26 cellular contexts compared by ENCODE assay signal in the genomic region with DNA sequence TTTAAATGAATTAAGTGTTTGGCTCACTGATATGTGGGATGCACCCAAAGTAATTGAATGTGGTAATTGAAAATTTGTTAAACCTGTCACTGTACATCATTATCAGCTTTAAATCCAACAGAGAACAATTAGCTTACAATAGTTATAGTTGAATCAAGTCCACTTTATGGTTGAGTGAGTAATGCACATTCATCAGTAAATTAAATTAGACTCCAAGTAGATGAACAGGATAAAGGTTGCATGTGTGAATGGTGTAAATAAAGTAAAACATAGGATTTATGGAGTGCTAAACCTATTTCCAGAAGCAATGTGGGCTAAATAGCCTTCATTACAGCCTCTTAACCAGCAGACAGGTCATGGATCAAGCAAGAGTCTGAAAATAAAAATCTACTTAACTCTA.
"Had no signal": no experiment of that assay in that cellular context is flagged by ENCODE, and none has a peak within 500 bp of the region (broad histone marks: within the 10 kb centered on the region; RNA-seq: fewer than 3 reads in every experiment).

No MANE protein-coding gene starts in this region.

- H3K27ac Mint-ChIP-seq: activated CD4-positive, alpha-beta T cell treated with anti-CD3 and anti-CD28 coated beads for 36 hours; activated CD8-positive, alpha-beta memory T cell treated with anti-CD3 and anti-CD28 coated beads, Interleukin-2, amount 10 ng/mL, durations not matched to agents 7 days and 5 days; activated CD8-positive, alpha-beta T cell treated with anti-CD3 and anti-CD28 coated beads, Interleukin-2, amount 10 ng/mL, durations not matched to agents 7 days and 5 days; activated naive CD4-positive, alpha-beta T cell treated with anti-CD3 and anti-CD28 coated beads, Interleukin-2, amount 50 U/mL, for 24 hours; activated naive CD8-positive, alpha-beta T cell treated with anti-CD3 and anti-CD28 coated beads, Interleukin-2, amount 50 U/mL, for 24 hours; activated T-helper 2 cell treated with anti-CD3 and anti-CD28 coated beads, Interferon-gamma antibody, Interleukin-2, Interleukin-4, amounts not matched to agents 10 μg/mL and 5 μg/mL and 100 μg/mL, durations not matched to agents 14 hours and 24 hours and 36 hours; memory B cell; naive thymus-derived CD8-positive, alpha-beta T cell; neural progenitor cell; stimulated activated effector memory CD8-positive, alpha-beta T cell treated with anti-CD3 and anti-CD28 coated beads, Interleukin-12 subunit alpha, Interleukin-12 subunit beta, amount 100 ng/mL, for 72 hours; stimulated activated naive CD8-positive, alpha-beta T cell treated with anti-CD3 and anti-CD28 coated beads, Interleukin-15, Interleukin-2, amounts not matched to agents 100 ng/mL and 50 ng/mL, for 24 hours; type B pancreatic cell had no signal

- H3K27me3 Mint-ChIP-seq: activated CD8-positive, alpha-beta memory T cell treated with anti-CD3 and anti-CD28 coated beads, Interleukin-2, amount 10 ng/mL, durations not matched to agents 7 days and 5 days; activated naive CD4-positive, alpha-beta T cell treated with anti-CD3 and anti-CD28 coated beads, Interleukin-2, amount 50 U/mL, for 24 hours; activated naive CD8-positive, alpha-beta T cell treated with anti-CD3 and anti-CD28 coated beads, Interleukin-2, amount 50 U/mL, for 24 hours; memory B cell; naive thymus-derived CD8-positive, alpha-beta T cell; stimulated activated naive CD8-positive, alpha-beta T cell treated with anti-CD3 and anti-CD28 coated beads, Interleukin-15, Interleukin-2, amounts not matched to agents 100 ng/mL and 50 ng/mL, for 24 hours; type B pancreatic cell had no signal

- H3K9ac ChIP-seq: neural progenitor cell had no signal

- H3K4me3 Mint-ChIP-seq: activated CD4-positive, alpha-beta T cell treated with anti-CD3 and anti-CD28 coated beads for 36 hours; activated CD8-positive, alpha-beta memory T cell treated with anti-CD3 and anti-CD28 coated beads, Interleukin-2, amount 10 ng/mL, durations not matched to agents 7 days and 5 days; activated CD8-positive, alpha-beta T cell treated with anti-CD3 and anti-CD28 coated beads, Interleukin-2, amount 10 ng/mL, durations not matched to agents 7 days and 5 days; activated naive CD4-positive, alpha-beta T cell treated with anti-CD3 and anti-CD28 coated beads, Interleukin-2, amount 50 U/mL, for 24 hours; activated naive CD8-positive, alpha-beta T cell treated with anti-CD3 and anti-CD28 coated beads, Interleukin-2, amount 50 U/mL, for 24 hours; memory B cell; naive thymus-derived CD8-positive, alpha-beta T cell; neural progenitor cell; stimulated activated effector memory CD8-positive, alpha-beta T cell treated with anti-CD3 and anti-CD28 coated beads, Interleukin-12 subunit alpha, Interleukin-12 subunit beta, amount 100 ng/mL, for 72 hours; stimulated activated naive CD8-positive, alpha-beta T cell treated with anti-CD3 and anti-CD28 coated beads, Interleukin-15, Interleukin-2, amounts not matched to agents 100 ng/mL and 50 ng/mL, for 24 hours; type B pancreatic cell had no signal

- H3K4me1 ChIP-seq: gastroesophageal sphincter, neural progenitor cell, sigmoid colon, uterus had no signal

- H3K9me3 ChIP-seq: gastroesophageal sphincter, sigmoid colon, uterus had no signal

- H3K36me3 ChIP-seq: gastroesophageal sphincter, neural progenitor cell, sigmoid colon, uterus had no signal

- H2AFZ ChIP-seq: neural progenitor cell had no signal

- H3K9me3 Mint-ChIP-seq: activated naive CD4-positive, alpha-beta T cell treated with anti-CD3 and anti-CD28 coated beads, Interleukin-2, amount 50 U/mL, for 24 hours; activated naive CD8-positive, alpha-beta T cell treated with anti-CD3 and anti-CD28 coated beads, Interleukin-2, amount 50 U/mL, for 24 hours; activated T-helper 2 cell treated with anti-CD3 and anti-CD28 coated beads, Interferon-gamma antibody, Interleukin-2, Interleukin-4, amounts not matched to agents 10 μg/mL and 5 μg/mL and 100 μg/mL, durations not matched to agents 14 hours and 24 hours and 36 hours; memory B cell; naive thymus-derived CD8-positive, alpha-beta T cell; stimulated activated effector memory CD8-positive, alpha-beta T cell treated with anti-CD3 and anti-CD28 coated beads, Interleukin-12 subunit alpha, Interleukin-12 subunit beta, amount 100 ng/mL, for 72 hours; stimulated activated naive CD8-positive, alpha-beta T cell treated with anti-CD3 and anti-CD28 coated beads, Interleukin-15, Interleukin-2, amounts not matched to agents 100 ng/mL and 50 ng/mL, for 24 hours; type B pancreatic cell had no signal

- DNase-seq: activated CD4-positive, alpha-beta T cell treated with anti-CD3 and anti-CD28 coated beads for 36 hours; activated CD4-positive, CD25-positive, alpha-beta regulatory T cell; activated CD8-positive, alpha-beta memory T cell treated with anti-CD3 and anti-CD28 coated beads, Interleukin-2, amount 10 ng/mL, durations not matched to agents 7 days and 5 days; activated CD8-positive, alpha-beta T cell treated with anti-CD3 and anti-CD28 coated beads, Interleukin-2, amount 10 ng/mL, durations not matched to agents 7 days and 5 days; activated naive CD8-positive, alpha-beta T cell treated with anti-CD3 and anti-CD28 coated beads, Interleukin-2, amount 50 U/mL, for 24 hours; activated T-cell treated with anti-CD3 and anti-CD28 coated beads, Interleukin-2, amount 50 U/mL, for 48 hours; amygdala; caudate nucleus; head of caudate nucleus; hippocampal formation; left colon; naive thymus-derived CD8-positive, alpha-beta T cell; occipital lobe; posterior cingulate gyrus; sigmoid colon; small intestine; stimulated activated CD4-positive, alpha-beta T cell treated with anti-CD3 and anti-CD28 coated beads, Interleukin-4, amount 100 ng/mL, for 24 hours; uterus had no signal

- H3K27me3 ChIP-seq: gastroesophageal sphincter, neural progenitor cell, sigmoid colon, uterus had no signal

- H3K4me3 ChIP-seq: gastroesophageal sphincter, neural progenitor cell, sigmoid colon, uterus had no signal

- H3K4me2 ChIP-seq: neural progenitor cell had no signal

- H3K4me1 Mint-ChIP-seq: activated CD4-positive, alpha-beta T cell treated with anti-CD3 and anti-CD28 coated beads for 36 hours; activated CD8-positive, alpha-beta memory T cell treated with anti-CD3 and anti-CD28 coated beads, Interleukin-2, amount 10 ng/mL, durations not matched to agents 7 days and 5 days; activated naive CD4-positive, alpha-beta T cell treated with anti-CD3 and anti-CD28 coated beads, Interleukin-2, amount 50 U/mL, for 24 hours; activated naive CD8-positive, alpha-beta T cell treated with anti-CD3 and anti-CD28 coated beads, Interleukin-2, amount 50 U/mL, for 24 hours; memory B cell; naive thymus-derived CD8-positive, alpha-beta T cell; neural progenitor cell; stimulated activated effector memory CD8-positive, alpha-beta T cell treated with anti-CD3 and anti-CD28 coated beads, Interleukin-12 subunit alpha, Interleukin-12 subunit beta, amount 100 ng/mL, for 72 hours had no signal

- H3K27ac ChIP-seq: gastroesophageal sphincter, neural progenitor cell, sigmoid colon, uterus had no signal

- H3K36me3 Mint-ChIP-seq: activated CD8-positive, alpha-beta memory T cell treated with anti-CD3 and anti-CD28 coated beads, Interleukin-2, amount 10 ng/mL, durations not matched to agents 7 days and 5 days; activated naive CD4-positive, alpha-beta T cell treated with anti-CD3 and anti-CD28 coated beads, Interleukin-2, amount 50 U/mL, for 24 hours; memory B cell; naive thymus-derived CD8-positive, alpha-beta T cell; neural progenitor cell; stimulated activated effector memory CD8-positive, alpha-beta T cell treated with anti-CD3 and anti-CD28 coated beads, Interleukin-12 subunit alpha, Interleukin-12 subunit beta, amount 100 ng/mL, for 72 hours; type B pancreatic cell had no signal
